ENCODE assay signal across 12 cellular contexts in genomic region chr15:100692259-100692658, GRCh38.
"Had no signal": no experiment of that assay in that cellular context is flagged by ENCODE, and none has a peak within 500 bp of the region (broad histone marks: within the 10 kb centered on the region; RNA-seq: fewer than 3 reads in every experiment).

No MANE protein-coding gene starts in this region.

- H3K9me3 ChIP-seq: esophagus squamous epithelium, mucosa of descending colon had no signal

- H3K9ac ChIP-seq: parathyroid adenoma had no signal

- H3K27ac ChIP-seq: coronary artery, esophagus squamous epithelium, parathyroid adenoma had no signal

- H3K4me3 ChIP-seq: coronary artery, esophagus squamous epithelium, mucosa of descending colon had no signal

- H3K36me3 ChIP-seq: esophagus squamous epithelium had no signal

- H2AFZ ChIP-seq: parathyroid adenoma had no signal

- H3K4me1 ChIP-seq: parathyroid adenoma had no signal

- H3K79me2 ChIP-seq: parathyroid adenoma had no signal

- H3K27me3 ChIP-seq: esophagus squamous epithelium had no signal

- DNase-seq: activated CD4-positive, alpha-beta memory T cell treated with anti-CD3 and anti-CD28 coated beads for 36 hours; activated CD8-positive, alpha-beta memory T cell treated with anti-CD3 and anti-CD28 coated beads, Interleukin-2, amount 10 ng/mL, durations not matched to agents 7 days and 5 days; activated naive CD4-positive, alpha-beta T cell treated with anti-CD3 and anti-CD28 coated beads, Interleukin-2, amount 10 ng/mL, durations not matched to agents 7 days and 5 days; activated T-cell treated with anti-CD3 and anti-CD28 coated beads, Interleukin-2, amount 50 U/mL, for 24 hours; caudate nucleus; effector CD4-positive, alpha-beta T cell; esophagus squamous epithelium; mucosa of descending colon; naive thymus-derived CD4-positive, alpha-beta T cell; stimulated activated CD4-positive, alpha-beta T cell treated with anti-CD3 and anti-CD28 coated beads, Interleukin-2, amount 100 ng/mL, for 24 hours had no signal
